23 cellular contexts compared by ENCODE assay signal in the genomic region with DNA sequence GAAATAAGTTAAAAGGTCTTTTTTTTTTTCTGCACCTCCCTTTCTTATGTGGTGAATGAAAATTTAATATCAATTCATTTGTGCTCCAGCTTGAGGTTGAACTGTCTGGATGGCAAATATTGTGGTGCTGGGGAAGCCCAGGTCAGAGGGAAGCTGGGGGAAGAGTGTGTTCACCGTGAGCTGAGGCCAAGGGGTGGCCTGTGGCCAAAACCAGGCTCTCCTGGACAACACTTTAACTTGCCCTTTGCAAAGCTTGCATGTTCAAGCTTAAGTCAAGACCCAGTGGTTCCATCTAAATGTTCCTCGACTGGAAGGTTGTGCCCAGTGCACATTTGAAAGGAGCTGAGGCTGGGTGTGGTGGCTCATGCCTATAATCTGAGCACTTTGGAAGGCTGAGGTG. TPM values are rescaled to one million over a fixed set of nuclear protein-coding genes. Genes with fewer than 3 reads are reported as not detected.
DNase-seq lines count a peak whose midpoint lies in the region; ATAC-seq and TF ChIP-seq lines count a peak whose summit lies in the region.
"Had no signal": no experiment of that assay in that cellular context is flagged by ENCODE, and none has a peak within 500 bp of the region (broad histone marks: within the 10 kb centered on the region; RNA-seq: fewer than 3 reads in every experiment).

No MANE protein-coding gene starts in this region.

- no peaks in the 10 kb centered on the region for H3K27me3 Mint-ChIP-seq in dendritic cell treated with granulocyte-macrophage colony-stimulating factor and Interleukin-4, amounts not matched to agents 40 ng/mL and 50 ng/mL, for 4 days
- H3K27me3 Mint-ChIP-seq in H9 (ENCODE audit: low read depth), result no peaks in the 10 kb centered on the region
- H3K27me3 Mint-ChIP-seq: CD4-positive, alpha-beta memory T cell had no signal

- H2BK5ac ChIP-seq in H9 (ENCODE audit: insufficient read length, low read length), result no peak overlapping the region

- intact Hi-C loops in dendritic cell treated with granulocyte-macrophage colony-stimulating factor and Interleukin-4, amounts not matched to agents 40 ng/mL and 50 ng/mL, for 4 days (cut with micrococcal nuclease), result loop anchor here (10.0 kb wide), 1 partner anchor 51 kb away; no protein-coding TSS in a partner anchor
- intact Hi-C loops in stomach (cut with DNase I; ENCODE audit: low total_unique reads), result no loop called here

- H2BK12ac ChIP-seq in H9 (ENCODE audit: insufficient read length, low read depth, low read length), result no peak overlapping the region

- H3T11ph ChIP-seq in H9 (ENCODE audit: low read length), result no peak overlapping the region

- no peak overlapping the region for H2AFZ ChIP-seq in H9 (ENCODE audit: low read length)

- H2BK15ac ChIP-seq in H9 (ENCODE audit: low read depth, low read length), result no peak overlapping the region

- no peak for TF ChIP-seq POLR2A in stomach (IDR thresholded peaks at IDR 0.05)

- H3K36me3 ChIP-seq in stomach, result peaks cover 5 to 24% (median 20%) of the 10 kb centered on the region in 4 donors
- H3K36me3 ChIP-seq: BE2C had no signal

- no peak overlapping the region for H4K8ac ChIP-seq in H9 (replicated peaks; ENCODE audit: insufficient read length, low read depth, low read length)

- no peaks in the 10 kb centered on the region for H3K23me2 ChIP-seq in H9 (ENCODE audit: insufficient read length, low read depth, low read length, poor library complexity, severe bottlenecking)

- 36 to 75% (median 62%) methylated on average over 2 of the region's 2 CpGs for WGBS in stomach, 5 donors
- WGBS in H9 (ENCODE audit: extremely low coverage, insufficient read length, low lambda C conversion rate), result no CpG with 5 or more reads among the region's 2 CpGs

- no peak overlapping the region for H3K14ac ChIP-seq in H9 (ENCODE audit: insufficient read depth, low read length)

- H3K4me2 ChIP-seq in H9 (ENCODE audit: insufficient read depth, insufficient read length, low read length), result no peak overlapping the region
- H3K4me2 ChIP-seq: BLaER1 had no signal

- H3K27ac Mint-ChIP-seq in dendritic cell treated with granulocyte-macrophage colony-stimulating factor and Interleukin-4, amounts not matched to agents 40 ng/mL and 50 ng/mL, for 4 days, result peak overlapping the region; percentile 52
- H3K27ac Mint-ChIP-seq in H9, result no peak overlapping the region
- H3K27ac Mint-ChIP-seq: CD4-positive, alpha-beta memory T cell; CD4-positive, CD25-positive, alpha-beta regulatory T cell had no signal

- no peak overlapping the region for H3K18ac ChIP-seq in H9 (ENCODE audit: insufficient read length, low read depth, low read length)

- H3K9ac ChIP-seq in H9 (ENCODE audit: extremely low read depth, insufficient read length, low read length), result no peak overlapping the region
- H3K9ac ChIP-seq: BLaER1 had no signal

- no peaks in the 10 kb centered on the region for H4K20me1 ChIP-seq in H9 (ENCODE audit: control insufficient read depth, insufficient read depth, insufficient read length)
- H4K20me1 ChIP-seq: BLaER1 had no signal

- H4K91ac ChIP-seq in H9 (ENCODE audit: insufficient read length, low read depth, low read length), result no peak overlapping the region

- H3K4me3 Mint-ChIP-seq in dendritic cell treated with granulocyte-macrophage colony-stimulating factor and Interleukin-4, amounts not matched to agents 40 ng/mL and 50 ng/mL, for 4 days, result no peak overlapping the region
- H3K4me3 Mint-ChIP-seq in H9, result no peak overlapping the region
- H3K4me3 Mint-ChIP-seq: CD14-positive monocyte; CD4-positive, alpha-beta memory T cell; CD4-positive, CD25-positive, alpha-beta regulatory T cell; CD8-positive, alpha-beta memory T cell had no signal

- peaks cover 36% of the 10 kb centered on the region for H3K36me3 Mint-ChIP-seq in dendritic cell treated with granulocyte-macrophage colony-stimulating factor and Interleukin-4, amounts not matched to agents 40 ng/mL and 50 ng/mL, for 4 days (ENCODE audit: low read depth)
- peaks cover 0 to 2% (median 0%) of the 10 kb centered on the region in 3 experiments; a peak in 1 of 7 replicates for H3K36me3 Mint-ChIP-seq in H9 (ENCODE audit: insufficient read depth in 1 of 3, low read depth in 3 of 3)

- no peak overlapping the region for H2BK120ac ChIP-seq in H9 (ENCODE audit: low read depth, low read length, poor library complexity, severe bottlenecking)

- H3K4ac ChIP-seq in H9 (ENCODE audit: low read depth, low read length), result no peak overlapping the region

- peak overlapping the region in 2 of 5 donors; percentile 1 to 7 for H3K27ac ChIP-seq in stomach
- H3K27ac ChIP-seq in H9 (ENCODE audit: insufficient read length, low read depth, low read length), result no peak overlapping the region
- H3K27ac ChIP-seq: BLaER1 had no signal

- H3K79me2 ChIP-seq in H9 (ENCODE audit: insufficient read depth, low read length), result no peaks in the 10 kb centered on the region

- no peaks in the 10 kb centered on the region for H3K27me3 ChIP-seq in stomach
- no peaks in the 10 kb centered on the region for H3K27me3 ChIP-seq in H9 (ENCODE audit: insufficient read depth, low read length)
- H3K27me3 ChIP-seq: BLaER1 had no signal

- H3K79me1 ChIP-seq in H9 (ENCODE audit: insufficient read depth, low read depth, low read length, poor library complexity, severe bottlenecking), result no peaks in the 10 kb centered on the region

- DNase-seq in stomach (peak; percentile 37), H9 (no peak)
- DNase-seq in stimulated activated CD4-positive, alpha-beta T cell treated with anti-CD3 and anti-CD28 coated beads, Interleukin-4, amount 100 ng/mL, for 4 hours, result no peak
- DNase-seq: 8988T; ACHN; BE2C; C1 segment of cervical spinal cord; CD4-positive, alpha-beta memory T cell; CD4-positive, CD25-positive, alpha-beta regulatory T cell; CD8-positive, alpha-beta memory T cell; COR-L47; DMS 273 treated with DMSO at 0.1 percent for 48 hours; DMS153; DMS53; DMS79; DND-41; EL; GDM1 had no signal

- no peak overlapping the region for H2BK20ac ChIP-seq in H9 (ENCODE audit: low read depth, low read length, poor library complexity, severe bottlenecking)

- H3K23ac ChIP-seq in H9 (ENCODE audit: insufficient read length, low read depth, low read length), result no peak overlapping the region

- no peaks in the 10 kb centered on the region for H3K9me3 Mint-ChIP-seq in dendritic cell treated with granulocyte-macrophage colony-stimulating factor and Interleukin-4, amounts not matched to agents 40 ng/mL and 50 ng/mL, for 4 days
- no peaks in the 10 kb centered on the region for H3K9me3 Mint-ChIP-seq in H9
- H3K9me3 Mint-ChIP-seq: CD14-positive monocyte; CD4-positive, alpha-beta memory T cell; CD4-positive, CD25-positive, alpha-beta regulatory T cell; CD8-positive, alpha-beta memory T cell had no signal

- H4K5ac ChIP-seq in H9 (ENCODE audit: insufficient read length, low read depth, low read length), result no peak overlapping the region

- TF ChIP-seq EP300 in stomach (IDR thresholded peaks at IDR 0.05), result no peak

- ATAC-seq in GM19395 (IDR thresholded peaks at IDR 0.05; ENCODE audit: unreplicated experiment), result no peak
- ATAC-seq: GM12878 had no signal

- no peak overlapping the region for H3K56ac ChIP-seq in H9 (ENCODE audit: insufficient read length, low read depth, low read length)

- TF ChIP-seq CTCF in stomach (IDR thresholded peaks at IDR 0.05) (no peak), H9 (conservative IDR thresholded peaks at IDR 0.05) (no peak)

- no peak overlapping the region for H2AK5ac ChIP-seq in H9 (ENCODE audit: insufficient read length, low read length)

- no peak overlapping the region for H3K4me3 ChIP-seq in stomach
- H3K4me3 ChIP-seq: BLaER1, GM12878 had no signal

- H3K4me1 Mint-ChIP-seq in dendritic cell treated with granulocyte-macrophage colony-stimulating factor and Interleukin-4, amounts not matched to agents 40 ng/mL and 50 ng/mL, for 4 days (ENCODE audit: low read depth), result peaks cover 51% of the 10 kb centered on the region
- H3K4me1 Mint-ChIP-seq in H9, result peaks cover 0 to 9% of the 10 kb centered on the region in 2 experiments; a peak in 3 of 4 replicates
- H3K4me1 Mint-ChIP-seq: CD4-positive, alpha-beta memory T cell; CD4-positive, CD25-positive, alpha-beta regulatory T cell had no signal

- H3K4me1 ChIP-seq in stomach (peaks cover 6 to 38% (median 29%) of the 10 kb centered on the region in 4 donors), H9 (ENCODE audit: insufficient read depth, low read length) (no peaks in the 10 kb centered on the region; the same call in 1 of the 2 replicates)
- H3K4me1 ChIP-seq: BE2C, BLaER1 had no signal

- no peaks in the 10 kb centered on the region for H3K9me3 ChIP-seq in stomach
- no peaks in the 10 kb centered on the region for H3K9me3 ChIP-seq in H9 (ENCODE audit: control insufficient read depth, low read depth, low read length)
- H3K9me3 ChIP-seq: BE2C, BLaER1 had no signal

RNA-seq across cellular contexts. Expression of a gene that starts 28.8 kb away (rescaled TPM):
- total RNA-seq in stomach (10 to 100 TPM in 3 of 5 donors, 1 to 10 TPM in 1, under 1 TPM in 1; 0.89 to 71.8 (median 16.5) TPM), H9 (2021) (6.3 and 6.5 TPM in 2 replicates)
- 10 to 100 TPM in 2 of 3 donors, 1 to 10 TPM in 1; 8.2 to 16.3 (median 10.8) TPM for polyA plus RNA-seq in stomach
